ENCODE assay signal across 13 cellular contexts in the genomic region with DNA sequence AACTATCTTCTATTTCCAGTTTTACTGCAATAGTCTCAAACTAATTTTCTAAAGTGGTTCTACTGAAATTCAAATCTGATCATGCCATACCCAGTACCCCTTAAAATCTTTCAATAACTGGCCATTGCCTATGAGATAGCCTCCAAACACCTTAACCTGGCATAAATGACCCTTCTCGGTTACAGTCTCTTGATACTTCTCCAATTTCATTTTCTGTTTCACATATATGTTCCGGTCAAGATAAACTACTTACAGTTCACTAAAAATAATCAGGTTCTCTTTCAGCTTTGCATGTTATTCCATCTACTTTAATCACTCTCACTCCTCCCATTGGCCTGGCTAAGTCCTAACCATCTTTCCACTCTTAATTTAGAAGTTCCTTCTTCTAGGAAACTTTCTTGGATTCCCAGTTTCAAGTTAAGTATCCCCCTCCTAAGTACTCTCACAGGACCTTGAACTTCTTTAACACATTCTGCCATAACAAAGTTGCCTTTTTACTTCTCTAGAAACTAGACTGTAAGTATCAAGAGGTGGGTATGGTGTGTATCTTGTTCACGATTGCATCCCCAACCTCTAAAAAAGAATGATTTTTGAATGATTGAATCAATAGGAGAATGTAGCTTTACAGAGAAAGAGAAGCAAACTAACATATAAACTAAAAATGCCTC.
DNase-seq lines count a peak whose midpoint lies in the region; ATAC-seq, FAIRE-seq and TF ChIP-seq lines count a peak whose summit lies in the region.
"Had no signal": no experiment of that assay in that cellular context is flagged by ENCODE, and none has a peak within 500 bp of the region (broad histone marks: within the 10 kb centered on the region; RNA-seq: fewer than 3 reads in every experiment).

No MANE protein-coding gene starts in this region.

- peaks cover 21% of the 10 kb centered on the region for H3K4me1 ChIP-seq in HUES48 (ENCODE audit: control insufficient read depth, insufficient read depth, low read length)
- H3K4me1 ChIP-seq in PC-3 (ENCODE audit: insufficient read depth, low read length) = peaks cover 39% of the 10 kb centered on the region

- H3K9me3 ChIP-seq in HUES48 (ENCODE audit: control insufficient read depth, insufficient read depth, low read length) (no peaks in the 10 kb centered on the region), PC-3 (ENCODE audit: low read length) (no peaks in the 10 kb centered on the region)

- H3K4me3 ChIP-seq in HUES48 (ENCODE audit: low read depth, low read length) = no peak overlapping the region
- H3K4me3 ChIP-seq in PC-3 (ENCODE audit: low read length) = no peak overlapping the region

- BruUV-seq in PC-3 (replicated peaks; lab: Mats Ljungman, UMichigan) = no TSS peak

- intact Hi-C loops in PC-3 (cut with micrococcal nuclease) = no loop called here

- H3K9me2 ChIP-seq in PC-3 (replicated peaks; ENCODE audit: low read length) = no peaks in the 10 kb centered on the region

- H4K20me1 ChIP-seq in PC-3 (ENCODE audit: low read length) = no peaks in the 10 kb centered on the region

- peak overlapping the region; percentile 89 for H3K27ac ChIP-seq in HUES48 (ENCODE audit: low read depth, low read length)
- H3K27ac ChIP-seq in PC-3 (ENCODE audit: low read length) = no peak overlapping the region
- H3K27ac ChIP-seq: WERI-Rb-1 had no signal

- FAIRE-seq in GM12891 (lab: Jason Lieb, UNC) = peak; percentile 71

- no peak for TF ChIP-seq CTCF in PC-3 (conservative IDR thresholded peaks at IDR 0.05; ENCODE audit: low read depth, low read length)

- H3K27me3 ChIP-seq in HUES48 (ENCODE audit: control insufficient read depth, insufficient read depth, low read length) = no peaks in the 10 kb centered on the region
- no peaks in the 10 kb centered on the region for H3K27me3 ChIP-seq in PC-3 (ENCODE audit: low read length)

- H3K4me1 Mint-ChIP-seq in activated CD8-positive, alpha-beta T cell treated with anti-CD3 and anti-CD28 coated beads, Interleukin-2, amount 10 ng/mL, durations not matched to agents 7 days and 5 days (ENCODE audit: low read depth) = no peaks in the 10 kb centered on the region
- H3K4me1 Mint-ChIP-seq: brain had no signal

- H2AFZ ChIP-seq in PC-3 (ENCODE audit: low read length) = no peak overlapping the region

- H3F3A ChIP-seq in PC-3 (ENCODE audit: low read length, unreplicated experiment) = peaks cover 5% of the 10 kb centered on the region

- H3K27me3 Mint-ChIP-seq in activated CD8-positive, alpha-beta T cell treated with anti-CD3 and anti-CD28 coated beads, Interleukin-2, amount 10 ng/mL, durations not matched to agents 7 days and 5 days (ENCODE audit: low read depth) = peaks cover 14% of the 10 kb centered on the region

- POLR2A ChIA-PET in activated CD8-positive, alpha-beta T cell treated with anti-CD3 and anti-CD28 coated beads, Interleukin-2, amount 10 ng/mL, durations not matched to agents 7 days and 5 days (lab: Charles Lee) = no interaction called here
- POLR2A ChIA-PET in PC-3 (lab: Charles Lee; ENCODE audit: unreplicated experiment) = no interaction called here

- H3K27ac Mint-ChIP-seq in activated CD8-positive, alpha-beta T cell treated with anti-CD3 and anti-CD28 coated beads, Interleukin-2, amount 10 ng/mL, durations not matched to agents 7 days and 5 days = no peak overlapping the region
- H3K27ac Mint-ChIP-seq: activated T-cell treated with anti-CD3 and anti-CD28 coated beads, Interleukin-2, amount 50 U/mL, for 24 hours; brain had no signal

- H3K79me2 ChIP-seq in PC-3 (ENCODE audit: low read length) = no peaks in the 10 kb centered on the region

- no peak overlapping the region for H3K9ac ChIP-seq in HUES48 (ENCODE audit: low read depth, low read length)
- no peak overlapping the region for H3K9ac ChIP-seq in PC-3 (ENCODE audit: low read length)

- H3K4me2 ChIP-seq in PC-3 (ENCODE audit: low read length) = no peak overlapping the region

- no peak for TF ChIP-seq POLR2A in GM12891 (IDR thresholded peaks at IDR 0.05; ENCODE audit: low read depth, low read length)

- CTCF ChIA-PET in activated CD8-positive, alpha-beta T cell treated with anti-CD3 and anti-CD28 coated beads, Interleukin-2, amount 10 ng/mL, durations not matched to agents 7 days and 5 days (lab: Charles Lee) = interaction anchor here (0.7 to 1.1 kb wide), 2 partner anchors 20 to 1751 kb away, joined by 3 read pairs; no protein-coding TSS in a partner anchor
- CTCF ChIA-PET in PC-3 (lab: Charles Lee) = interaction anchor here (0.6 kb wide), 1 partner anchor 715 kb away, joined by 3 read pairs; no protein-coding TSS in a partner anchor

- ATAC-seq in GM19452 (IDR thresholded peaks at IDR 0.05; ENCODE audit: unreplicated experiment) (peak; percentile 92), HG02852 (IDR thresholded peaks at IDR 0.05; ENCODE audit: unreplicated experiment) (peak; percentile 81), PC-3 (no peak)
- ATAC-seq in activated CD8-positive, alpha-beta T cell treated with anti-CD3 and anti-CD28 coated beads, Interleukin-2, amount 10 ng/mL, durations not matched to agents 7 days and 5 days = no peak

- no peaks in the 10 kb centered on the region for H3K9me3 Mint-ChIP-seq in activated CD8-positive, alpha-beta T cell treated with anti-CD3 and anti-CD28 coated beads, Interleukin-2, amount 10 ng/mL, durations not matched to agents 7 days and 5 days (ENCODE audit: insufficient read depth)
- H3K9me3 Mint-ChIP-seq: activated T-cell treated with anti-CD3 and anti-CD28 coated beads, Interleukin-2, amount 50 U/mL, for 24 hours had no signal

- no peaks in the 10 kb centered on the region for H3K36me3 Mint-ChIP-seq in activated CD8-positive, alpha-beta T cell treated with anti-CD3 and anti-CD28 coated beads, Interleukin-2, amount 10 ng/mL, durations not matched to agents 7 days and 5 days (ENCODE audit: low read depth)
- H3K36me3 Mint-ChIP-seq: brain had no signal

- no peak overlapping the region for H3K4me3 Mint-ChIP-seq in activated CD8-positive, alpha-beta T cell treated with anti-CD3 and anti-CD28 coated beads, Interleukin-2, amount 10 ng/mL, durations not matched to agents 7 days and 5 days
- H3K4me3 Mint-ChIP-seq: activated T-cell treated with anti-CD3 and anti-CD28 coated beads, Interleukin-2, amount 50 U/mL, for 24 hours; brain had no signal

- DNase-seq in GM12891 (ENCODE audit: insufficient read length, low spot score) = no peak
- DNase-seq in stimulated activated CD4-positive, alpha-beta T cell treated with anti-CD3 and anti-CD28 coated beads, Interleukin-4, amount 100 ng/mL, for 4 hours = no peak
- DNase-seq in activated CD8-positive, alpha-beta T cell treated with anti-CD3 and anti-CD28 coated beads, Interleukin-2, amount 10 ng/mL, durations not matched to agents 7 days and 5 days = no peak
- no peak for DNase-seq in PC-3
- no peak for DNase-seq in ureter (ENCODE audit: low spot score)
- DNase-seq: activated T-cell treated with anti-CD3 and anti-CD28 coated beads, Interleukin-2, amount 50 U/mL, for 24 hours; erythroblast; NCI-H2107; WERI-Rb-1 had no signal

- H3K36me3 ChIP-seq in HUES48 (ENCODE audit: control insufficient read depth, insufficient read depth, low read length) (no peaks in the 10 kb centered on the region), PC-3 (ENCODE audit: low read depth, low read length) (no peaks in the 10 kb centered on the region)
- H3K36me3 ChIP-seq: WERI-Rb-1 had no signal

TF ChIP-seq in GM12891, 5 proteins besides CTCF, POLR2A, EP300 and RAD21:
- no peak for TF ChIP-seq PAX5 (IDR thresholded peaks at IDR 0.05; ENCODE audit: insufficient read depth, low read length, severe bottlenecking)
- TF ChIP-seq POU2F2 (IDR thresholded peaks at IDR 0.05; ENCODE audit: low read depth, low read length) = no peak
- TF ChIP-seq SPI1 (IDR thresholded peaks at IDR 0.05; ENCODE audit: low read depth, low read length) = no peak
- no peak for TF ChIP-seq TAF1 (IDR thresholded peaks at IDR 0.05; ENCODE audit: low read depth, low read length)

Comparison
In these comparisons a context has a peak if more than half of its experiments do, and no peak if none do; other contexts are left out.
1. ATAC-seq: peak in GM19452 (single experiment) and HG02852 (single experiment); none in activated CD8-positive, alpha-beta T cell treated with anti-CD3 and anti-CD28 coated beads, Interleukin-2, amount 10 ng/mL, durations not matched to agents 7 days and 5 days (single experiment) and PC-3 (single experiment).